ENCODE assay signal across 2 cellular contexts in the genomic region with DNA sequence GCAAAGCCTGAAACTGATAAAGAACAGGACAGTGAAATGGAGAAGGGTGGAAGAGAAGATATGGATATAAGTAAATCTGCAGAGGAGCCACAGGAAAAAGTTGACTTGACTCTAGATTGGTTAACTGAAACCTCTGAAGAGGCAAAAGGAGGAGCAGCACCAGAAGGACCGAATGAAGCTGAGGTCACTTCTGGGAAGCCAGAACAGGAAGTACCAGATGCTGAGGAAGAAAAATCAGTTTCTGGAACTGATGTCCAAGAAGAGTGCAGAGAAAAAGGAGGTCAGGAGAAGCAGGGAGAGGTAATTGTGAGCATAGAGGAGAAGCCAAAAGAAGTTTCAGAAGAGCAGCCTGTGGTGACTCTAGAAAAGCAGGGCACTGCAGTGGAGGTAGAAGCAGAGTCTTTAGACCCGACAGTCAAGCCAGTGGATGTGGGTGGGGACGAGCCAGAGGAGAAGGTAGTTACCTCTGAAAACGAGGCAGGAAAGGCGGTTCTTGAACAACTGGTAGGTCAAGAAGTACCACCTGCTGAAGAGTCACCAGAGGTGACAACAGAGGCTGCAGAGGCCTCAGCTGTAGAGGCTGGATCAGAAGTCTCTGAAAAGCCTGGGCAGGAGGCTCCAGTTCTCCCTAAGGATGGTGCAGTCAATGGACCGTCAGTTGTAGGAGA.
TF ChIP-seq lines count a peak whose summit lies in the region.

No MANE protein-coding gene starts in this region.

TF ChIP-seq in IMR-90, 13 proteins besides CTCF, POLR2A, EP300 and RAD21:
- no peak for TF ChIP-seq CEBPB (IDR thresholded peaks at IDR 0.05; ENCODE audit: low read depth, low read length)
- TF ChIP-seq NFE2L2 (IDR thresholded peaks at IDR 0.05; ENCODE audit: low read depth, low read length) = no peak
- TF ChIP-seq MAFK (IDR thresholded peaks at IDR 0.05; ENCODE audit: low read depth, low read length) = no peak
- no peak for TF ChIP-seq CHD1 (IDR thresholded peaks at IDR 0.05; ENCODE audit: low read depth, low read length)
- TF ChIP-seq SMC3 (IDR thresholded peaks at IDR 0.05; ENCODE audit: low read depth, low read length) = no peak

TF ChIP-seq in GM12878, 131 proteins besides CTCF, POLR2A, EP300 and RAD21:
- TF ChIP-seq NFIC (IDR thresholded peaks at IDR 0.05; ENCODE audit: low read depth, low read length) (no peak), POU2F2 (IDR thresholded peaks at IDR 0.05; ENCODE audit: borderline replicate concordance, low read depth, low read length) (no peak), SPI1 (IDR thresholded peaks at IDR 0.05; ENCODE audit: borderline replicate concordance, insufficient read depth, low read depth, low read length) (no peak), CHD2 (IDR thresholded peaks at IDR 0.05; ENCODE audit: borderline replicate concordance, low read depth, low read length) (no peak), TARDBP (IDR thresholded peaks at IDR 0.05; ENCODE audit: borderline replicate concordance) (no peak), IKZF1 (conservative IDR thresholded peaks at IDR 0.05) (no peak), ZSCAN29 (IDR thresholded peaks at IDR 0.05) (no peak), EED (IDR thresholded peaks at IDR 0.05; ENCODE audit: low read depth) (no peak), PAX5 (IDR thresholded peaks at IDR 0.05; ENCODE audit: borderline replicate concordance, low read depth, low read length) (no peak), NRF1 (conservative IDR thresholded peaks at IDR 0.05; ENCODE audit: low read depth, low read length) (no peak), TBL1XR1 (IDR thresholded peaks at IDR 0.05; ENCODE audit: low read depth, low read length) (no peak), HDAC6 (IDR thresholded peaks at IDR 0.05; ENCODE audit: unreplicated experiment) (no peak), ETV6 (conservative IDR thresholded peaks at IDR 0.05 in 1 of 2, IDR thresholded peaks at IDR 0.05 in 1 of 2; ENCODE audit: borderline replicate concordance in 1 of 2, low read depth in 1 of 2) (no peak), RFX5 (IDR thresholded peaks at IDR 0.05; ENCODE audit: low read depth, low read length) (no peak)
- TF ChIP-seq, protein P1, sequence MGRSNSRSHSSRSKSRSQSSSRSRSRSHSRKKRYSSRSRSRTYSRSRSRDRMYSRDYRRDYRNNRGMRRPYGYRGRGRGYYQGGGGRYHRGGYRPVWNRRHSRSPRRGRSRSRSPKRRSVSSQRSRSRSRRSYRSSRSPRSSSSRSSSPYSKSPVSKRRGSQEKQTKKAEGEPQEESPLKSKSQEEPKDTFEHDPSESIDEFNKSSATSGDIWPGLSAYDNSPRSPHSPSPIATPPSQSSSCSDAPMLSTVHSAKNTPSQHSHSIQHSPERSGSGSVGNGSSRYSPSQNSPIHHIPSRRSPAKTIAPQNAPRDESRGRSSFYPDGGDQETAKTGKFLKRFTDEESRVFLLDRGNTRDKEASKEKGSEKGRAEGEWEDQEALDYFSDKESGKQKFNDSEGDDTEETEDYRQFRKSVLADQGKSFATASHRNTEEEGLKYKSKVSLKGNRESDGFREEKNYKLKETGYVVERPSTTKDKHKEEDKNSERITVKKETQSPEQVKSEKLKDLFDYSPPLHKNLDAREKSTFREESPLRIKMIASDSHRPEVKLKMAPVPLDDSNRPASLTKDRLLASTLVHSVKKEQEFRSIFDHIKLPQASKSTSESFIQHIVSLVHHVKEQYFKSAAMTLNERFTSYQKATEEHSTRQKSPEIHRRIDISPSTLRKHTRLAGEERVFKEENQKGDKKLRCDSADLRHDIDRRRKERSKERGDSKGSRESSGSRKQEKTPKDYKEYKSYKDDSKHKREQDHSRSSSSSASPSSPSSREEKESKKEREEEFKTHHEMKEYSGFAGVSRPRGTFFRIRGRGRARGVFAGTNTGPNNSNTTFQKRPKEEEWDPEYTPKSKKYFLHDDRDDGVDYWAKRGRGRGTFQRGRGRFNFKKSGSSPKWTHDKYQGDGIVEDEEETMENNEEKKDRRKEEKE (IDR thresholded peaks at IDR 0.05) = no peak
